12 cellular contexts compared by ENCODE assay signal in genomic region chr14:102645746-102646440, GRCh38.
DNase-seq lines count a peak whose midpoint lies in the region; ATAC-seq and TF ChIP-seq lines count a peak whose summit lies in the region.
"Had no signal": no experiment of that assay in that cellular context is flagged by ENCODE, and none has a peak within 500 bp of the region (broad histone marks: within the 10 kb centered on the region; RNA-seq: fewer than 3 reads in every experiment).

No MANE protein-coding gene starts in this region.

- H3K4me3 Mint-ChIP-seq in activated T-cell treated with anti-CD3 and anti-CD28 coated beads, Interleukin-2, amount 50 U/mL, for 24 hours = no peak overlapping the region
- no peak overlapping the region for H3K4me3 Mint-ChIP-seq in stimulated activated naive CD8-positive, alpha-beta T cell treated with anti-CD3 and anti-CD28 coated beads, Interleukin-15, Interleukin-2, amounts not matched to agents 100 ng/mL and 50 ng/mL, for 24 hours
- H3K4me3 Mint-ChIP-seq: stimulated activated naive B cell treated with anti-CD40 and anti-IgM and Interleukin-4, amounts not matched to agents 10 μg/mL and 1 μg/mL and 100 μg/mL, for 72 hours had no signal

- H3K9me3 Mint-ChIP-seq in activated T-cell treated with anti-CD3 and anti-CD28 coated beads, Interleukin-2, amount 50 U/mL, for 24 hours = no peaks in the 10 kb centered on the region
- H3K9me3 Mint-ChIP-seq in stimulated activated naive CD8-positive, alpha-beta T cell treated with anti-CD3 and anti-CD28 coated beads, Interleukin-15, Interleukin-2, amounts not matched to agents 100 ng/mL and 50 ng/mL, for 24 hours = no peaks in the 10 kb centered on the region
- H3K9me3 Mint-ChIP-seq: stimulated activated naive B cell treated with anti-CD40 and anti-IgM and Interleukin-4, amounts not matched to agents 10 μg/mL and 1 μg/mL and 100 μg/mL, for 72 hours had no signal

- H3K36me3 Mint-ChIP-seq in activated T-cell treated with anti-CD3 and anti-CD28 coated beads, Interleukin-2, amount 50 U/mL, for 24 hours (ENCODE audit: low read depth) = no peaks in the 10 kb centered on the region
- no peaks in the 10 kb centered on the region for H3K36me3 Mint-ChIP-seq in stimulated activated naive CD8-positive, alpha-beta T cell treated with anti-CD3 and anti-CD28 coated beads, Interleukin-15, Interleukin-2, amounts not matched to agents 100 ng/mL and 50 ng/mL, for 24 hours (ENCODE audit: low read depth)

- peaks cover 58% of the 10 kb centered on the region for H3K4me1 Mint-ChIP-seq in activated T-cell treated with anti-CD3 and anti-CD28 coated beads, Interleukin-2, amount 50 U/mL, for 24 hours (ENCODE audit: low read depth)
- peaks cover 55% of the 10 kb centered on the region for H3K4me1 Mint-ChIP-seq in stimulated activated naive CD8-positive, alpha-beta T cell treated with anti-CD3 and anti-CD28 coated beads, Interleukin-15, Interleukin-2, amounts not matched to agents 100 ng/mL and 50 ng/mL, for 24 hours (ENCODE audit: low read depth)

- ATAC-seq in GM19452 (IDR thresholded peaks at IDR 0.05; ENCODE audit: unreplicated experiment) (no peak), GM21528 (IDR thresholded peaks at IDR 0.05; ENCODE audit: low FRiP score, unreplicated experiment) (no peak)
- ATAC-seq: SK-N-SH treated with all-trans-retinoic acid at 6 μM for 48 hours had no signal

- TF ChIP-seq CTCF in fibroblast of mammary gland (conservative IDR thresholded peaks at IDR 0.05; ENCODE audit: control insufficient read depth, insufficient read depth, low read depth, low read length) = no peak

- H3K27me3 Mint-ChIP-seq in activated T-cell treated with anti-CD3 and anti-CD28 coated beads, Interleukin-2, amount 50 U/mL, for 24 hours = no peaks in the 10 kb centered on the region
- H3K27me3 Mint-ChIP-seq in stimulated activated naive CD8-positive, alpha-beta T cell treated with anti-CD3 and anti-CD28 coated beads, Interleukin-15, Interleukin-2, amounts not matched to agents 100 ng/mL and 50 ng/mL, for 24 hours = no peaks in the 10 kb centered on the region
- H3K27me3 Mint-ChIP-seq: stimulated activated naive B cell treated with anti-CD40 and anti-IgM and Interleukin-4, amounts not matched to agents 10 μg/mL and 1 μg/mL and 100 μg/mL, for 72 hours had no signal

- no peak overlapping the region for H3K4me3 ChIP-seq in fibroblast of mammary gland (ENCODE audit: control insufficient read depth, low read depth, low read length)

- peak overlapping the region; percentile 15 for H3K27ac Mint-ChIP-seq in activated T-cell treated with anti-CD3 and anti-CD28 coated beads, Interleukin-2, amount 50 U/mL, for 24 hours
- H3K27ac Mint-ChIP-seq in stimulated activated naive CD8-positive, alpha-beta T cell treated with anti-CD3 and anti-CD28 coated beads, Interleukin-15, Interleukin-2, amounts not matched to agents 100 ng/mL and 50 ng/mL, for 24 hours = peak overlapping the region; percentile 33

- no peak for DNase-seq in activated T-cell treated with anti-CD3 and anti-CD28 coated beads, Interleukin-2, amount 50 U/mL, for 24 hours
- DNase-seq in activated T-cell treated with anti-CD3 and anti-CD28 coated beads for 4 hours (no peak), OCI-M2 (lab: John Stamatoyannopoulos, UW; ENCODE audit: unreplicated experiment) (peak; percentile 56), fibroblast of mammary gland (ENCODE audit: low read depth) (peak; percentile 26), cerebellar nuclear complex (lab: John Stamatoyannopoulos, UW) (no peak)
- DNase-seq: anterior cingulate cortex; NCI-H345; stimulated activated naive B cell treated with anti-CD40 and anti-IgM and Interleukin-4, amounts not matched to agents 10 μg/mL and 1 μg/mL and 100 μg/mL, for 72 hours had no signal

Comparison
In these comparisons a context has a peak if more than half of its experiments do, and no peak if none do; other contexts are left out.
1. DNase-seq: peak in OCI-M2 (single experiment) and fibroblast of mammary gland (single experiment); none in activated T-cell treated with anti-CD3 and anti-CD28 coated beads, Interleukin-2, amount 50 U/mL, for 24 hours (single experiment), activated T-cell treated with anti-CD3 and anti-CD28 coated beads for 4 hours (single experiment) and cerebellar nuclear complex (0 of 2).